ENCODE assay signal across 36 cellular contexts in genomic region chr7:1744296-1745017, GRCh38.
"Had no signal": no experiment of that assay in that cellular context is flagged by ENCODE, and none has a peak within 500 bp of the region (broad histone marks: within the 10 kb centered on the region; RNA-seq: fewer than 3 reads in every experiment).

No MANE protein-coding gene starts in this region.

- H3K36me3 ChIP-seq: adrenal gland, brain microvascular endothelial cell, breast epithelium had no signal

- H3K9me3 ChIP-seq: adrenal gland, body of pancreas, breast epithelium had no signal

- H3K36me3 Mint-ChIP-seq: activated CD4-positive, alpha-beta memory T cell treated with anti-CD3 and anti-CD28 coated beads for 36 hours; activated naive CD4-positive, alpha-beta T cell treated with anti-CD3 and anti-CD28 coated beads, Interleukin-2, amount 50 U/mL, for 72 hours; activated naive CD8-positive, alpha-beta T cell treated with anti-CD3 and anti-CD28 coated beads for 36 hours had no signal

- H3K4me3 ChIP-seq: adrenal gland, body of pancreas, breast epithelium had no signal

- FAIRE-seq: astrocyte, TTC549 had no signal

- DNase-seq: activated B cell treated with CpG ODN at 0.5 μM for 24 hours; activated CD4-positive, alpha-beta memory T cell treated with anti-CD3 and anti-CD28 coated beads for 36 hours; activated CD4-positive, alpha-beta T cell treated with anti-CD3 and anti-CD28 coated beads for 4 hours; activated CD4-positive, alpha-beta T cell treated with anti-CD3 and anti-CD28 coated beads, Interleukin-2, amount 10 ng/mL, durations not matched to agents 24 days and 14 days; activated CD4-positive, alpha-beta T cell treated with anti-CD3 and anti-CD28 coated beads, Interleukin-2, amount 50 U/mL, for 1 hour; activated CD4-positive, alpha-beta T cell treated with anti-CD3 and anti-CD28 coated beads, Interleukin-2, amount 50 U/mL, for 4 hours; activated CD4-positive, CD25-positive, alpha-beta regulatory T cell treated with anti-CD3 and anti-CD28 coated beads, Interleukin-2, amount 50 U/mL, for 72 hours; activated CD8-positive, alpha-beta memory T cell treated with anti-CD3 and anti-CD28 coated beads, Interleukin-2, amount 50 U/mL, for 4 hours; activated CD8-positive, alpha-beta T cell treated with anti-CD3 and anti-CD28 coated beads for 36 hours; activated effector memory CD4-positive, alpha-beta T cell treated with anti-CD3 and anti-CD28 coated beads, Interleukin-2, amount 50 U/mL, for 16 hours; activated gamma-delta T cell treated with Interleukin-2 at 50 U/mL for 16 hours; activated naive CD4-positive, alpha-beta T cell; activated naive CD4-positive, alpha-beta T cell treated with anti-CD3 and anti-CD28 coated beads for 36 hours; activated naive CD8-positive, alpha-beta T cell treated with anti-CD3 and anti-CD28 coated beads for 36 hours; activated T-cell treated with anti-CD3 and anti-CD28 coated beads for 4 hours; activated T-cell treated with anti-CD3 and anti-CD28 coated beads, Interleukin-2, amount 50 U/mL, for 1 hour; activated T-cell treated with anti-CD3 and anti-CD28 coated beads, Interleukin-2, amount 50 U/mL, for 4 hours; activated T-cell treated with anti-CD3 and anti-CD28 coated beads, Interleukin-2, amount 50 U/mL, for 72 hours; adrenal gland; amniotic stem cell; aorta; body of pancreas; brain microvascular endothelial cell; central memory CD4-positive, alpha-beta T cell; T-helper 1 cell; T-helper 2 cell; T-helper 9 cell had no signal

- H3K27me3 Mint-ChIP-seq: activated CD4-positive, alpha-beta T cell treated with anti-CD3 and anti-CD28 coated beads, Interleukin-2, amount 10 ng/mL, durations not matched to agents 24 days and 14 days; activated CD8-positive, alpha-beta T cell treated with anti-CD3 and anti-CD28 coated beads for 36 hours; activated naive CD8-positive, alpha-beta T cell treated with anti-CD3 and anti-CD28 coated beads for 36 hours had no signal

- H3K9me3 Mint-ChIP-seq: activated B cell treated with CpG ODN at 0.5 μM for 24 hours; activated CD4-positive, alpha-beta memory T cell treated with anti-CD3 and anti-CD28 coated beads for 36 hours; activated CD4-positive, alpha-beta T cell treated with anti-CD3 and anti-CD28 coated beads, Interleukin-2, amount 10 ng/mL, durations not matched to agents 24 days and 14 days; activated CD8-positive, alpha-beta T cell treated with anti-CD3 and anti-CD28 coated beads for 36 hours; activated naive CD4-positive, alpha-beta T cell treated with anti-CD3 and anti-CD28 coated beads for 36 hours; activated naive CD4-positive, alpha-beta T cell treated with anti-CD3 and anti-CD28 coated beads, Interleukin-2, amount 50 U/mL, for 72 hours; activated naive CD8-positive, alpha-beta T cell treated with anti-CD3 and anti-CD28 coated beads for 36 hours; activated T-cell treated with anti-CD3 and anti-CD28 coated beads, Interleukin-2, amount 50 U/mL, for 4 hours; activated T-cell treated with anti-CD3 and anti-CD28 coated beads, Interleukin-2, amount 50 U/mL, for 72 hours; activated T-helper 1 cell treated with anti-CD3 and anti-CD28 coated beads, Interleukin-12 subunit alpha, Interleukin-12 subunit beta, Interleukin-2, Interleukin-4 antibody, amounts not matched to agents 30 ng/mL and 10 ng/mL and 1 ng/mL, durations not matched to agents 14 hours and 24 hours and 36 hours; activated T-helper 17 cell treated with anti-CD3 and anti-CD28 coated beads, Interleukin-2, amount 50 U/mL, for 72 hours; T-helper 1 cell treated with Interleukin-12 subunit alpha and Interleukin-12 subunit beta and Interleukin-4 antibody, amounts not matched to agents 30 μg/mL and 1 μg/mL, for 36 hours; T-helper 2 cell treated with Interferon-gamma antibody and Interleukin-4, amounts not matched to agents 5 μg/mL and 100 μg/mL, for 36 hours had no signal

- ATAC-seq: activated CD8-positive, alpha-beta T cell treated with anti-CD3 and anti-CD28 coated beads for 36 hours; activated naive CD4-positive, alpha-beta T cell treated with anti-CD3 and anti-CD28 coated beads, Interleukin-2, amount 50 U/mL, for 72 hours; activated T-cell treated with anti-CD3 and anti-CD28 coated beads, Interleukin-2, amount 50 U/mL, for 4 hours; activated T-cell treated with anti-CD3 and anti-CD28 coated beads, Interleukin-2, amount 50 U/mL, for 72 hours; activated T-helper 17 cell treated with anti-CD3 and anti-CD28 coated beads, Interleukin-2, amount 50 U/mL, for 72 hours; body of pancreas had no signal

- H3K27ac Mint-ChIP-seq: activated B cell treated with CpG ODN at 0.5 μM for 24 hours; activated CD4-positive, alpha-beta memory T cell treated with anti-CD3 and anti-CD28 coated beads for 36 hours; activated CD4-positive, alpha-beta T cell treated with anti-CD3 and anti-CD28 coated beads, Interleukin-2, amount 10 ng/mL, durations not matched to agents 24 days and 14 days; activated CD8-positive, alpha-beta T cell treated with anti-CD3 and anti-CD28 coated beads for 36 hours; activated naive CD4-positive, alpha-beta T cell treated with anti-CD3 and anti-CD28 coated beads for 36 hours; activated naive CD4-positive, alpha-beta T cell treated with anti-CD3 and anti-CD28 coated beads, Interleukin-2, amount 50 U/mL, for 72 hours; activated naive CD8-positive, alpha-beta T cell treated with anti-CD3 and anti-CD28 coated beads for 36 hours; activated T-cell treated with anti-CD3 and anti-CD28 coated beads, Interleukin-2, amount 50 U/mL, for 72 hours; activated T-helper 1 cell treated with anti-CD3 and anti-CD28 coated beads, Interleukin-12 subunit alpha, Interleukin-12 subunit beta, Interleukin-2, Interleukin-4 antibody, amounts not matched to agents 30 ng/mL and 10 ng/mL and 1 ng/mL, durations not matched to agents 14 hours and 24 hours and 36 hours; activated T-helper 17 cell treated with anti-CD3 and anti-CD28 coated beads, Interleukin-2, amount 50 U/mL, for 72 hours; T-helper 1 cell treated with Interleukin-12 subunit alpha and Interleukin-12 subunit beta and Interleukin-4 antibody, amounts not matched to agents 30 μg/mL and 1 μg/mL, for 36 hours; T-helper 2 cell treated with Interferon-gamma antibody and Interleukin-4, amounts not matched to agents 5 μg/mL and 100 μg/mL, for 36 hours had no signal

- H3K4me3 Mint-ChIP-seq: activated B cell treated with CpG ODN at 0.5 μM for 24 hours; activated CD4-positive, alpha-beta memory T cell treated with anti-CD3 and anti-CD28 coated beads for 36 hours; activated CD4-positive, alpha-beta T cell treated with anti-CD3 and anti-CD28 coated beads, Interleukin-2, amount 10 ng/mL, durations not matched to agents 24 days and 14 days; activated CD8-positive, alpha-beta T cell treated with anti-CD3 and anti-CD28 coated beads for 36 hours; activated naive CD4-positive, alpha-beta T cell treated with anti-CD3 and anti-CD28 coated beads for 36 hours; activated naive CD8-positive, alpha-beta T cell treated with anti-CD3 and anti-CD28 coated beads for 36 hours; activated T-cell treated with anti-CD3 and anti-CD28 coated beads, Interleukin-2, amount 50 U/mL, for 4 hours; activated T-cell treated with anti-CD3 and anti-CD28 coated beads, Interleukin-2, amount 50 U/mL, for 72 hours; activated T-helper 1 cell treated with anti-CD3 and anti-CD28 coated beads, Interleukin-12 subunit alpha, Interleukin-12 subunit beta, Interleukin-2, Interleukin-4 antibody, amounts not matched to agents 30 ng/mL and 10 ng/mL and 1 ng/mL, durations not matched to agents 14 hours and 24 hours and 36 hours; activated T-helper 17 cell treated with anti-CD3 and anti-CD28 coated beads, Interleukin-2, amount 50 U/mL, for 72 hours; T-helper 1 cell treated with Interleukin-12 subunit alpha and Interleukin-12 subunit beta and Interleukin-4 antibody, amounts not matched to agents 30 μg/mL and 1 μg/mL, for 36 hours; T-helper 2 cell treated with Interferon-gamma antibody and Interleukin-4, amounts not matched to agents 5 μg/mL and 100 μg/mL, for 36 hours had no signal

- H3K27ac ChIP-seq: adrenal gland, body of pancreas, brain microvascular endothelial cell, breast epithelium, VCaP had no signal

- H3K4me1 ChIP-seq: breast epithelium had no signal

- H3K4me1 Mint-ChIP-seq: activated T-helper 17 cell treated with anti-CD3 and anti-CD28 coated beads, Interleukin-2, amount 50 U/mL, for 72 hours had no signal

- H3K27me3 ChIP-seq: body of pancreas had no signal
